8 cellular contexts compared by ENCODE assay signal in genomic region chr3:79019137-79019923, GRCh38.
DNase-seq lines count a peak whose midpoint lies in the region; ATAC-seq lines count a peak whose summit lies in the region.

No MANE protein-coding gene starts in this region.

- intact Hi-C loops in dendritic cell treated with granulocyte-macrophage colony-stimulating factor and Interleukin-4, amounts not matched to agents 40 ng/mL and 50 ng/mL, for 4 days (cut with micrococcal nuclease), result no loop called here

- H3K4me3 ChIP-seq in Jurkat, Clone E6-1 (ENCODE audit: low read length), result peak overlapping the region; percentile 21

- DNase-seq in A172 (ENCODE audit: low spot score), result peak; percentile 87
- DNase-seq in Jurkat, Clone E6-1 (ENCODE audit: low read depth, low spot score), result peak; percentile 18
- peak; percentile 92 to 98 for DNase-seq in SHP77 (lab: John Stamatoyannopoulos, UW)
- peak; percentile 82 for DNase-seq in kidney glomerular epithelial cell (lab: John Stamatoyannopoulos, UW)
- peak; percentile 3 for DNase-seq in stimulated activated CD8-positive, alpha-beta memory T cell treated with anti-CD3 and anti-CD28 coated beads, Interleukin-4, amount 100 ng/mL, for 24 hours (ENCODE audit: low read depth)
- no peak for DNase-seq in LoVo (ENCODE audit: low spot score)

- peak overlapping the region; percentile 17 for H3K4me3 Mint-ChIP-seq in dendritic cell treated with granulocyte-macrophage colony-stimulating factor and Interleukin-4, amounts not matched to agents 40 ng/mL and 50 ng/mL, for 4 days

- no peaks in the 10 kb centered on the region for H3K36me3 Mint-ChIP-seq in dendritic cell treated with granulocyte-macrophage colony-stimulating factor and Interleukin-4, amounts not matched to agents 40 ng/mL and 50 ng/mL, for 4 days (ENCODE audit: low read depth)

- H3K27me3 Mint-ChIP-seq in dendritic cell treated with granulocyte-macrophage colony-stimulating factor and Interleukin-4, amounts not matched to agents 40 ng/mL and 50 ng/mL, for 4 days, result peaks cover 3% of the 10 kb centered on the region

- no peak overlapping the region for H3K27ac Mint-ChIP-seq in dendritic cell treated with granulocyte-macrophage colony-stimulating factor and Interleukin-4, amounts not matched to agents 40 ng/mL and 50 ng/mL, for 4 days

- H3K9me3 Mint-ChIP-seq in dendritic cell treated with granulocyte-macrophage colony-stimulating factor and Interleukin-4, amounts not matched to agents 40 ng/mL and 50 ng/mL, for 4 days, result no peaks in the 10 kb centered on the region

- ATAC-seq in GM18511 (IDR thresholded peaks at IDR 0.05; ENCODE audit: unreplicated experiment), result peak; percentile 50

- peaks cover 6% of the 10 kb centered on the region for H3K4me1 Mint-ChIP-seq in dendritic cell treated with granulocyte-macrophage colony-stimulating factor and Interleukin-4, amounts not matched to agents 40 ng/mL and 50 ng/mL, for 4 days (ENCODE audit: low read depth)
